Comparison of ENCODE assay signal across 8 cellular contexts in the genomic region with DNA sequence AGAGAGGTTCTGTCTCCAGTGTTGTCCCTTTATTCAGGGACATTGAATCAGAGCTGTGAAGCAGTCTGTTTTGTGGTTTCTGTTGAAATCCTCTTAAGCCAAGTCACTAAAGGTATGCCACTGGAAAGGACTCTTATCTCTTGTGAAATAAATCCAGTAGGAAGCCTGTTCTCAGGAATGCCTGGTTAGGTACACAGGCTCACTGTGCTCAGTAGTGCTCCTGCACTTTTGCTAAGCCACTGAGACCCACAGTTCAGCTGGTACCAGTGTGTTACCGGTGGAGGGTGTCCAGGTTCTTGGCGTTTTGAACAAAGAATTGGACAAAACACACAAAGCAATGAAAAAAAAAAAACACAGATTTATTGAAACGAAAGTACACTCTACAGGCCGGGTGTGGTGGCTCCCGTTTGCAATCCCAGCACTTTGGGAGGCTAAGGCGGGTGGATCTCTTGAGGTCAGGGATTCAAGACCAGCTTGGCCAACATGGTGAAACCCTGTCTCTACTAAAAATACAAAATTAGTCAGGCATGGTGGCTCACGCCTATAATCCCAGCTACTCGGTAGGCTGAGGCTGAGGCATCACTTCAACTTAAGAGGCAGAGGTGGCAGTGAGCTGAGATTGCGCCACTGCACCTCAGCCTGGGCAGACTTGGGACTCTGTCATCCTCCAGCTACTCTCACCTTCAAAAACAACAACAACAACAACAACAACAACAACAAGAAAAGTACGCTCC.
DNase-seq lines count a peak whose midpoint lies in the region; ATAC-seq and TF ChIP-seq lines count a peak whose summit lies in the region.

No MANE protein-coding gene starts in this region.

- H3K4me3 Mint-ChIP-seq in brain = peak overlapping the region in 1 of 5 experiments; percentile 14

- H3K27ac ChIP-seq in BLaER1 (peak overlapping the region; percentile 79), HUES48 (ENCODE audit: low read depth, low read length) (peak overlapping the region; percentile 52), lung (ENCODE audit: low read depth in 1 of 2, low read length in 1 of 2) (peak overlapping the region; percentile 74 to 75)

- no peaks in the 10 kb centered on the region for H3K27me3 ChIP-seq in BLaER1
- no peaks in the 10 kb centered on the region for H3K27me3 ChIP-seq in HUES48 (ENCODE audit: control insufficient read depth, insufficient read depth, low read length)
- H3K27me3 ChIP-seq in lung (ENCODE audit: control insufficient read depth, insufficient read depth) = no peaks in the 10 kb centered on the region

- H3K4me1 ChIP-seq in BLaER1 = peaks cover 100% of the 10 kb centered on the region
- H3K4me1 ChIP-seq in HUES48 (ENCODE audit: control insufficient read depth, insufficient read depth, low read length) = peaks cover 98% of the 10 kb centered on the region
- peaks cover 27 to 58% of the 10 kb centered on the region in 2 donors for H3K4me1 ChIP-seq in lung (ENCODE audit: control insufficient read depth in 2 of 2, insufficient read depth in 2 of 2, low read length in 2 of 2)

- H3K27ac Mint-ChIP-seq in brain = peak overlapping the region in 4 of 5 experiments; percentile 35 to 93 (median 64)

- WGBS in lung, 2 donors = 70 to 86% methylated on average over 10 of the region's 10 CpGs

- H3K9me3 ChIP-seq in BLaER1 = peaks cover 9% of the 10 kb centered on the region
- H3K9me3 ChIP-seq in HUES48 (ENCODE audit: control insufficient read depth, insufficient read depth, low read length) = no peaks in the 10 kb centered on the region
- H3K9me3 ChIP-seq in lung (ENCODE audit: control insufficient read depth in 2 of 2, insufficient read depth in 1 of 2, low read length in 1 of 2) = no peaks in the 10 kb centered on the region

- peaks cover 100% of the 10 kb centered on the region for H4K20me1 ChIP-seq in BLaER1

- ATAC-seq in lung (ENCODE audit: insufficient read depth, low FRiP score) (peak; percentile 77), HG03025 (IDR thresholded peaks at IDR 0.05; ENCODE audit: low FRiP score, unreplicated experiment) (no peak)

- no peaks in the 10 kb centered on the region for H3K27me3 Mint-ChIP-seq in brain

- H3K4me2 ChIP-seq in BLaER1 = peak overlapping the region; percentile 92

- peaks cover 3 to 14% (median 7%) of the 10 kb centered on the region in 5 experiments for H3K9me3 Mint-ChIP-seq in brain

- DNase-seq in lung (ENCODE audit: low spot score) (peak; percentile 34), NCI-H1105 (lab: John Stamatoyannopoulos, UW) (no peak), NCI-H2196 (lab: John Stamatoyannopoulos, UW; ENCODE audit: unreplicated experiment) (no peak)
- DNase-seq in activated CD8-positive, alpha-beta memory T cell treated with anti-CD3 and anti-CD28 coated beads, Interleukin-2, amount 50 U/mL, for 4 hours = no peak

- H3K4me3 ChIP-seq in BLaER1 = peak overlapping the region; percentile 50
- H3K4me3 ChIP-seq in HUES48 (ENCODE audit: low read depth, low read length) = no peak overlapping the region
- H3K4me3 ChIP-seq in lung = no peak overlapping the region

- peaks cover 19% of the 10 kb centered on the region for H3K36me3 Mint-ChIP-seq in brain

- TF ChIP-seq CTCF in brain (conservative IDR thresholded peaks at IDR 0.05) (no peak), lung (IDR thresholded peaks at IDR 0.05; ENCODE audit: control extremely low read depth, extremely low read depth) (no peak)

- peaks cover 90% of the 10 kb centered on the region for H3K4me1 Mint-ChIP-seq in brain

- 0 out of 2 replicates have a peak, but pooled peaks cover 4% of the 10 kb centered on the region for H3K36me3 ChIP-seq in BLaER1
- no peaks in the 10 kb centered on the region for H3K36me3 ChIP-seq in HUES48 (ENCODE audit: control insufficient read depth, insufficient read depth, low read length)
- H3K36me3 ChIP-seq in lung (ENCODE audit: control insufficient read depth in 2 of 2, insufficient read depth in 2 of 2, low read length in 2 of 2) = no peaks in the 10 kb centered on the region

- H3K9ac ChIP-seq in BLaER1 (peak overlapping the region; percentile 71), HUES48 (ENCODE audit: low read depth, low read length) (no peak overlapping the region)
